Comparison of ENCODE assay signal across 29 cellular contexts in genomic region chr3:144457758-144458157, GRCh38.
"Had no signal": no experiment of that assay in that cellular context is flagged by ENCODE, and none has a peak within 500 bp of the region (broad histone marks: within the 10 kb centered on the region; RNA-seq: fewer than 3 reads in every experiment).

No MANE protein-coding gene starts in this region.

- H3K27ac ChIP-seq: brain microvascular endothelial cell, colonic mucosa, SJCRH30, SK-N-MC had no signal

- ATAC-seq: activated CD8-positive, alpha-beta T cell treated with anti-CD3 and anti-CD28 coated beads for 36 hours; activated T-cell treated with anti-CD3 and anti-CD28 coated beads, Interleukin-2, amount 50 U/mL, for 72 hours; activated T-helper 17 cell treated with anti-CD3 and anti-CD28 coated beads, Interleukin-2, amount 50 U/mL, for 72 hours; Panc1 had no signal

- H3K36me3 ChIP-seq: brain microvascular endothelial cell, colonic mucosa, SJCRH30 had no signal

- DNase-seq: activated CD4-positive, alpha-beta T cell treated with anti-CD3 and anti-CD28 coated beads, Interleukin-2, amount 10 ng/mL, durations not matched to agents 24 days and 14 days; activated CD4-positive, alpha-beta T cell treated with anti-CD3 and anti-CD28 coated beads, Interleukin-2, amount 50 U/mL, for 4 hours; activated CD8-positive, alpha-beta T cell treated with anti-CD3 and anti-CD28 coated beads for 36 hours; activated effector memory CD4-positive, alpha-beta T cell treated with anti-CD3 and anti-CD28 coated beads, Interleukin-2, amount 50 U/mL, for 16 hours; activated naive CD4-positive, alpha-beta T cell; activated naive CD4-positive, alpha-beta T cell treated with anti-CD3 and anti-CD28 coated beads, Interleukin-2, amount 50 U/mL, for 16 hours; activated naive CD8-positive, alpha-beta T cell treated with anti-CD3 and anti-CD28 coated beads for 36 hours; activated T-cell treated with anti-CD3 and anti-CD28 coated beads, Interleukin-2, amount 50 U/mL, for 1 hour; activated T-cell treated with anti-CD3 and anti-CD28 coated beads, Interleukin-2, amount 50 U/mL, for 72 hours; amniotic stem cell; aorta; brain microvascular endothelial cell; colonic mucosa; NCI-H1105 treated with DMSO at 0.1 percent for 48 hours; NCI-H1436; NCI-H1694; NCI-H1930; NCI-H2081 treated with DMSO at 0.1 percent for 48 hours; NCI-H226; NCI-H446 treated with DMSO at 0.1 percent for 48 hours; NCI-H524; NCI-H69; NCI-H82; SHP77; SJCRH30; T1000 had no signal

- H3K4me3 ChIP-seq: colonic mucosa, SJCRH30, SK-N-MC had no signal

- H3K4me1 ChIP-seq: colonic mucosa, SJCRH30 had no signal

- H3K9me3 ChIP-seq: colonic mucosa, SJCRH30 had no signal

- H3K27me3 ChIP-seq: brain microvascular endothelial cell, colonic mucosa, SJCRH30 had no signal
